9 cellular contexts compared by ENCODE assay signal in the genomic region with DNA sequence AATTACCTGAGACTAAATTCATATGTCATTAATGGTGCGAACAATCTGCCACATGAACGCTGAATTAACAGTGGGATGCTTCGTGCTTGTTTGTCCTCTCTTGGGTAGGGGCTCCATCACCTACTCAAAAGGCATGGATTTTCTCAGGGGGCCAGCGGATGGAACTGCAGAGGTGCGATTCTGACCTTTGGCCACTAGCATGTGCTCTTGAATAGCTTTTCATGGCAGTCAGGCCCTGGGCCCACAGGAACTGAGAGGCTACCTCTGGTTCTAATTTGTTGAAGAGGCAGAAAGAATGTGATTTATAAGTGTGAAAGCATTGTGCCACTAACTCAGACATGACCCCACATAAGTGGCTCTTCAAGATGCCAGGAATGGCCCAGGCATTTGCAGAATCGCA.
A peak's percentile ranks its signal among the peaks of the same experiment; 100 is the strongest.
DNase-seq lines count a peak whose midpoint lies in the region; ATAC-seq and TF ChIP-seq lines count a peak whose summit lies in the region.
"Had no signal": no experiment of that assay in that cellular context is flagged by ENCODE, and none has a peak within 500 bp of the region (broad histone marks: within the 10 kb centered on the region; RNA-seq: fewer than 3 reads in every experiment).

No MANE protein-coding gene starts in this region.

- H3K4me3 ChIP-seq in adipocyte (ENCODE audit: low read length) = no peak overlapping the region
- H3K4me3 ChIP-seq in lower lobe of right lung = no peak overlapping the region

- ATAC-seq in lower lobe of right lung = peak; percentile 65 to 75
- no peak for ATAC-seq in GM19455 (IDR thresholded peaks at IDR 0.05; ENCODE audit: unreplicated experiment)

- peaks cover 27% of the 10 kb centered on the region for H3K4me1 ChIP-seq in adipocyte (ENCODE audit: control insufficient read depth, insufficient read depth, low read length)
- no peaks in the 10 kb centered on the region for H3K4me1 ChIP-seq in lower lobe of right lung

- H3K9me3 Mint-ChIP-seq in activated naive CD4-positive, alpha-beta T cell treated with anti-CD3 and anti-CD28 coated beads for 36 hours = no peaks in the 10 kb centered on the region

- no peaks in the 10 kb centered on the region for H3K9me3 ChIP-seq in adipocyte (ENCODE audit: control insufficient read depth, low read length)
- no peaks in the 10 kb centered on the region for H3K9me3 ChIP-seq in lower lobe of right lung

- CTCF ChIA-PET in activated naive CD4-positive, alpha-beta T cell treated with anti-CD3 and anti-CD28 coated beads for 36 hours (lab: Charles Lee) = no interaction called here

- no peak overlapping the region for H3K27ac ChIP-seq in lower lobe of right lung

- no peaks in the 10 kb centered on the region for H3K27me3 ChIP-seq in adipocyte (replicated peaks; ENCODE audit: control insufficient read depth, insufficient read depth, low read length)
- H3K27me3 ChIP-seq in lower lobe of right lung (ENCODE audit: low read depth) = peaks cover 6% of the 10 kb centered on the region

- peaks cover 25% of the 10 kb centered on the region for H3K27me3 Mint-ChIP-seq in activated naive CD4-positive, alpha-beta T cell treated with anti-CD3 and anti-CD28 coated beads for 36 hours (ENCODE audit: low read depth)

- intact Hi-C loops in activated naive CD4-positive, alpha-beta T cell treated with anti-CD3 and anti-CD28 coated beads for 36 hours (cut with micrococcal nuclease) = loop anchor here (2.0 to 5.0 kb wide), 2 partner anchors 149 to 483 kb away; no protein-coding TSS in a partner anchor
- intact Hi-C loops in lower lobe of right lung (cut with DNase I) = no loop called here

- peak; percentile 10 for DNase-seq in activated naive CD4-positive, alpha-beta T cell treated with anti-CD3 and anti-CD28 coated beads for 36 hours
- DNase-seq in activated naive CD4-positive, alpha-beta T cell treated with Interleukin-2 at 50 U/mL for 16 hours = no peak
- DNase-seq in HT-29 (ENCODE audit: low spot score) (peak; percentile 48), adipocyte (ENCODE audit: low read depth) (peak; percentile 32), lower lobe of right lung (no peak), middle frontal gyrus (ENCODE audit: extremely low spot score, low spot score) (no peak)
- DNase-seq in stimulated activated CD8-positive, alpha-beta memory T cell treated with anti-CD3 and anti-CD28 coated beads, Interleukin-4, amount 100 ng/mL, for 48 hours = no peak

- no peak overlapping the region for H3K9ac ChIP-seq in adipocyte (ENCODE audit: low read length)

- no peaks in the 10 kb centered on the region for H3K4me1 Mint-ChIP-seq in activated naive CD4-positive, alpha-beta T cell treated with anti-CD3 and anti-CD28 coated beads for 36 hours (ENCODE audit: low read depth)

- no peak overlapping the region for H3K27ac Mint-ChIP-seq in activated naive CD4-positive, alpha-beta T cell treated with anti-CD3 and anti-CD28 coated beads for 36 hours
- H3K27ac Mint-ChIP-seq: activated naive CD8-positive, alpha-beta T cell had no signal

- peak; percentile 35 for TF ChIP-seq CTCF in lower lobe of right lung (IDR thresholded peaks at IDR 0.05)

- H3K36me3 ChIP-seq in adipocyte (ENCODE audit: control insufficient read depth, insufficient read depth, low read length, severe bottlenecking) (no peaks in the 10 kb centered on the region), lower lobe of right lung (no peaks in the 10 kb centered on the region)

- H3K36me3 Mint-ChIP-seq in activated naive CD4-positive, alpha-beta T cell treated with anti-CD3 and anti-CD28 coated beads for 36 hours (ENCODE audit: low read depth) = no peaks in the 10 kb centered on the region
- H3K36me3 Mint-ChIP-seq: activated naive CD8-positive, alpha-beta T cell had no signal

- no peak overlapping the region for H3K4me3 Mint-ChIP-seq in activated naive CD4-positive, alpha-beta T cell treated with anti-CD3 and anti-CD28 coated beads for 36 hours
- H3K4me3 Mint-ChIP-seq: activated naive CD8-positive, alpha-beta T cell had no signal

Comparison
In these comparisons a context has a peak if more than half of its experiments do, and no peak if none do; other contexts are left out.
1. DNase-seq: peak in activated naive CD4-positive, alpha-beta T cell treated with anti-CD3 and anti-CD28 coated beads for 36 hours (single experiment), HT-29 (single experiment) and adipocyte (single experiment); none in activated naive CD4-positive, alpha-beta T cell treated with Interleukin-2 at 50 U/mL for 16 hours (single experiment), lower lobe of right lung (single experiment), stimulated activated CD8-positive, alpha-beta memory T cell treated with anti-CD3 and anti-CD28 coated beads, Interleukin-4, amount 100 ng/mL, for 48 hours (single experiment) and middle frontal gyrus (single experiment).